Comparison of ENCODE assay signal across 24 cellular contexts in genomic region chr11:118234833-118235232, GRCh38. TPM values are rescaled to one million over a fixed set of nuclear protein-coding genes. Genes with fewer than 3 reads are reported as not detected.
A peak's percentile ranks its signal among the peaks of the same experiment; 100 is the strongest.
DNase-seq lines count a peak whose midpoint lies in the region; ATAC-seq and TF ChIP-seq lines count a peak whose summit lies in the region.
"Had no signal": no experiment of that assay in that cellular context is flagged by ENCODE, and none has a peak within 500 bp of the region (broad histone marks: within the 10 kb centered on the region; RNA-seq: fewer than 3 reads in every experiment).

No MANE protein-coding gene starts in this region.

- peaks cover 21% of the 10 kb centered on the region for H3K36me3 ChIP-seq in CD4-positive, alpha-beta memory T cell (ENCODE audit: insufficient read depth, low read length)
- H3K36me3 ChIP-seq in Karpas-422 (ENCODE audit: insufficient read depth, low read length) (no peaks in the 10 kb centered on the region), heart right ventricle (peaks cover 0 to 26% (median 0%) of the 10 kb centered on the region in 9 donors)
- H3K36me3 ChIP-seq: BE2C, SJCRH30 had no signal

- H3K27me3 ChIP-seq in CD4-positive, alpha-beta memory T cell (ENCODE audit: insufficient read depth, low read length), result no peaks in the 10 kb centered on the region
- H3K27me3 ChIP-seq in Karpas-422 (ENCODE audit: low read length), result no peaks in the 10 kb centered on the region
- no peaks in the 10 kb centered on the region for H3K27me3 ChIP-seq in heart right ventricle
- H3K27me3 ChIP-seq: SJCRH30 had no signal

- POLR2A ChIA-PET in CD4-positive, alpha-beta memory T cell (lab: Charles Lee; ENCODE audit: partially characterized antibody), result interaction anchor here (0.8 to 6.6 kb wide), 2 partner anchors 7 to 29 kb away, joined by 3 to 73 read pairs; partner anchors contain the start of gene MPZL2

- no peak overlapping the region for H3K9ac ChIP-seq in Karpas-422 (ENCODE audit: low read length)
- H3K9ac ChIP-seq: KMS-11 had no signal

- peak overlapping the region; percentile 19 for H3K4me2 ChIP-seq in Karpas-422 (ENCODE audit: low read depth, low read length, poor library complexity, severe bottlenecking)
- H3K4me2 ChIP-seq: KMS-11 had no signal

- no peaks in the 10 kb centered on the region for H3K9me2 ChIP-seq in Karpas-422 (replicated peaks; ENCODE audit: insufficient read depth, low read length)

- peaks cover 25 to 45% of the 10 kb centered on the region in 2 donors for H3K36me3 Mint-ChIP-seq in activated T-cell treated with anti-CD3 and anti-CD28 coated beads, Interleukin-2, amount 50 U/mL, for 72 hours (ENCODE audit: insufficient read depth in 2 of 2)
- peaks cover 27 to 57% of the 10 kb centered on the region in 2 donors for H3K36me3 Mint-ChIP-seq in CD4-positive, alpha-beta memory T cell

- intact Hi-C loops in CD4-positive, alpha-beta memory T cell (cut with micrococcal nuclease), result no loop called here
- intact Hi-C loops in heart right ventricle (cut with DNase I), result no loop called here

- no peaks in the 10 kb centered on the region for H3K9me3 Mint-ChIP-seq in activated T-cell treated with anti-CD3 and anti-CD28 coated beads, Interleukin-2, amount 50 U/mL, for 72 hours
- peaks cover 0 to 2% (median 0%) of the 10 kb centered on the region in 8 donors for H3K9me3 Mint-ChIP-seq in CD4-positive, alpha-beta memory T cell

- 58 to 71% methylated on average over 5 of the region's 5 CpGs for WGBS in heart right ventricle, 2 donors

- H3K27ac Mint-ChIP-seq in activated T-cell treated with anti-CD3 and anti-CD28 coated beads, Interleukin-2, amount 50 U/mL, for 72 hours, result peak overlapping the region; percentile 62
- H3K27ac Mint-ChIP-seq in CD4-positive, alpha-beta memory T cell, result peak overlapping the region in 5 of 7 donors; percentile 5 to 85 (median 45)

- H4K20me1 ChIP-seq in Karpas-422 (ENCODE audit: insufficient read depth, low read depth, low read length), result no peaks in the 10 kb centered on the region

- H3K9me3 ChIP-seq in CD4-positive, alpha-beta memory T cell (ENCODE audit: control insufficient read depth in 1 of 2, low read length in 2 of 2), result no peaks in the 10 kb centered on the region
- no peaks in the 10 kb centered on the region for H3K9me3 ChIP-seq in Karpas-422 (ENCODE audit: low read length)
- no peaks in the 10 kb centered on the region for H3K9me3 ChIP-seq in heart right ventricle
- H3K9me3 ChIP-seq: BE2C, SJCRH30 had no signal

- H3K4me3 ChIP-seq in CD4-positive, alpha-beta memory T cell (ENCODE audit: low read length in 2 of 2), result no peak overlapping the region
- H3K4me3 ChIP-seq in Karpas-422 (ENCODE audit: low read length) (no peak overlapping the region), heart right ventricle (no peak overlapping the region)
- H3K4me3 ChIP-seq: SJCRH30 had no signal

- no peak overlapping the region for H3K27ac ChIP-seq in CD4-positive, alpha-beta memory T cell (ENCODE audit: low read depth, low read length)
- peak overlapping the region; percentile 45; the same call in 1 of the 2 replicates for H3K27ac ChIP-seq in Karpas-422 (ENCODE audit: low read length)
- H3K27ac ChIP-seq in heart right ventricle, result peak overlapping the region in 6 of 10 donors; percentile 11 to 82 (median 71)
- H3K27ac ChIP-seq: KMS-11, SJCRH30 had no signal

- no peak for ATAC-seq in activated T-cell treated with anti-CD3 and anti-CD28 coated beads, Interleukin-2, amount 50 U/mL, for 72 hours (replicated peaks in 1 of 2)
- ATAC-seq in heart right ventricle (peak; percentile 34 to 87 (median 78)), GM19351 (IDR thresholded peaks at IDR 0.05; ENCODE audit: unreplicated experiment) (no peak)
- ATAC-seq: Panc1 had no signal

- peaks cover 41% of the 10 kb centered on the region for H3K4me1 Mint-ChIP-seq in activated T-cell treated with anti-CD3 and anti-CD28 coated beads, Interleukin-2, amount 50 U/mL, for 72 hours (ENCODE audit: low read depth)
- H3K4me1 Mint-ChIP-seq in CD4-positive, alpha-beta memory T cell, result peaks cover 22 to 33% (median 26%) of the 10 kb centered on the region in 4 donors

- peaks cover 41% of the 10 kb centered on the region for H3K4me1 ChIP-seq in CD4-positive, alpha-beta memory T cell (ENCODE audit: insufficient read depth, low read length)
- peaks cover 28% of the 10 kb centered on the region for H3K4me1 ChIP-seq in Karpas-422 (ENCODE audit: low read length)
- peaks cover 0 to 49% (median 5%) of the 10 kb centered on the region in 9 donors for H3K4me1 ChIP-seq in heart right ventricle
- H3K4me1 ChIP-seq: BE2C, SJCRH30 had no signal

- no peak for DNase-seq in activated T-cell treated with anti-CD3 and anti-CD28 coated beads, Interleukin-2, amount 50 U/mL, for 72 hours
- DNase-seq in activated T-cell treated with anti-CD3 and anti-CD28 coated beads, Interleukin-2, amount 50 U/mL, for 48 hours, result no peak
- DNase-seq in CD4-positive, alpha-beta memory T cell, result no peak
- DNase-seq in Karpas-422 (no peak), heart right ventricle (peak in 1 of 2 donors; percentile 16), NCI-H345 treated with DMSO at 0.1 percent for 48 hours (lab: John Stamatoyannopoulos, UW; ENCODE audit: unreplicated experiment) (no peak), HPDE6-E6E7 (ENCODE audit: extremely low spot score) (no peak)
- DNase-seq: BE2C; DMS 273 treated with DMSO at 0.1 percent for 48 hours; DMS79 treated with DMSO at 0.1 percent for 48 hours; H7; IMR-90; NCI-H1105; NCI-H146; NCI-H2029; NCI-H2227 treated with DMSO at 0.1 percent for 48 hours; NCI-H524; NCI-H774; NK-92 treated with Interleukin-12 subunit alpha and Interleukin-12 subunit beta, amount 100 ng/mL, for 24 hours; SJCRH30 had no signal

- no peaks in the 10 kb centered on the region for H3K27me3 Mint-ChIP-seq in activated T-cell treated with anti-CD3 and anti-CD28 coated beads, Interleukin-2, amount 50 U/mL, for 72 hours (ENCODE audit: low read depth)
- H3K27me3 Mint-ChIP-seq in CD4-positive, alpha-beta memory T cell, result no peaks in the 10 kb centered on the region

- CTCF ChIA-PET in CD4-positive, alpha-beta memory T cell (lab: Charles Lee; ENCODE audit: partially characterized antibody), result no interaction called here

- peak overlapping the region in 1 of 2 donors; percentile 34 for H3K4me3 Mint-ChIP-seq in activated T-cell treated with anti-CD3 and anti-CD28 coated beads, Interleukin-2, amount 50 U/mL, for 72 hours
- H3K4me3 Mint-ChIP-seq in CD4-positive, alpha-beta memory T cell, result no peak overlapping the region

- no peaks in the 10 kb centered on the region for H3K79me2 ChIP-seq in Karpas-422 (ENCODE audit: low read length)

- H2AFZ ChIP-seq in Karpas-422 (ENCODE audit: low read length), result no peak overlapping the region

- no peak for TF ChIP-seq CTCF in heart right ventricle (IDR thresholded peaks at IDR 0.05)

RNA-seq across cellular contexts. Expression of gene JAML, which starts 10.0 kb away (rescaled TPM):
- 100 to 1,000 TPM; 272 to 369 TPM for total RNA-seq in activated T-cell treated with anti-CD3 and anti-CD28 coated beads, Interleukin-2, amount 50 U/mL, for 72 hours
- 100 to 1,000 TPM; 115 to 116 TPM for total RNA-seq in CD4-positive, alpha-beta memory T cell
- polyA plus RNA-seq in CD4-positive, alpha-beta memory T cell, result 100 to 1,000 TPM; 169 to 194 TPM
- 5.4 and 9.1 TPM in 2 replicates for total RNA-seq in Karpas-422 (2014; rRNA removed; shearing (Covaris generic); ENCODE audit: low replicate concordance)
- total RNA-seq in heart right ventricle, result 10 to 100 TPM in 1 of 10 donors, 1 to 10 TPM in 8, under 1 TPM in 1; 0.50 to 19.5 (median 2.1) TPM
- polyA plus RNA-seq in heart right ventricle, result 1 to 10 TPM; 1.2 to 2.3 TPM
- total RNA-seq: A673, H7, IMR-90, SJCRH30 had no signal
- polyA plus RNA-seq: IMR-90 had no signal

RNA-seq across cellular contexts. Expression of gene MPZL3, which starts 17.3 kb away (rescaled TPM):
- 10 to 100 TPM; 71.3 to 76.3 TPM for total RNA-seq in activated T-cell treated with anti-CD3 and anti-CD28 coated beads, Interleukin-2, amount 50 U/mL, for 72 hours
- 10 to 100 TPM; 29.9 to 32.0 TPM for total RNA-seq in CD4-positive, alpha-beta memory T cell
- 10 to 100 TPM; 12.3 to 12.6 TPM for polyA plus RNA-seq in CD4-positive, alpha-beta memory T cell
- total RNA-seq in Karpas-422 (2014; rRNA removed; shearing (Covaris generic); ENCODE audit: low replicate concordance), result 2.7 and 7.0 TPM in 2 replicates
- total RNA-seq in heart right ventricle, result 1 to 10 TPM; 1.9 to 4.2 (median 2.7) TPM
- polyA plus RNA-seq in heart right ventricle, result 1 to 10 TPM; 1.7 to 2.3 TPM

RNA-seq across cellular contexts. Expression of gene MPZL2, which starts 29.3 kb away (rescaled TPM):
- 10 to 100 TPM; 10.1 to 12.9 TPM for total RNA-seq in activated T-cell treated with anti-CD3 and anti-CD28 coated beads, Interleukin-2, amount 50 U/mL, for 72 hours
- total RNA-seq in CD4-positive, alpha-beta memory T cell, result 1 to 10 TPM; 2.9 to 3.7 TPM
- polyA plus RNA-seq in CD4-positive, alpha-beta memory T cell, result 1 to 10 TPM in 1 of 2 donors, under 1 TPM in 1; 0.64 to 4.2 TPM
- total RNA-seq in Karpas-422 (2014; rRNA removed; shearing (Covaris generic); ENCODE audit: low replicate concordance), result not detected in 2 replicates
- 10 to 100 TPM in 8 of 10 donors, 1 to 10 TPM in 2; 4.0 to 23.4 (median 13.0) TPM for total RNA-seq in heart right ventricle
- polyA plus RNA-seq in heart right ventricle, result 1 to 10 TPM; 8.7 to 8.8 TPM
- total RNA-seq: A673, IMR-90, SJCRH30 had no signal
- polyA plus RNA-seq: IMR-90 had no signal

RNA-seq across cellular contexts. Expression of gene SCN2B, which starts 58.4 kb away (rescaled TPM):
- total RNA-seq in activated T-cell treated with anti-CD3 and anti-CD28 coated beads, Interleukin-2, amount 50 U/mL, for 72 hours, result not detected
- not detected for total RNA-seq in CD4-positive, alpha-beta memory T cell
- not detected for polyA plus RNA-seq in CD4-positive, alpha-beta memory T cell
- total RNA-seq in Karpas-422 (2014; rRNA removed; shearing (Covaris generic); ENCODE audit: low replicate concordance), result 0.25 TPM in 1 of 2 replicates, not detected in the other
- total RNA-seq in heart right ventricle, result 10 to 100 TPM in 8 of 10 donors, 1 to 10 TPM in 2; 5.3 to 26.7 (median 20.9) TPM
- 1 to 10 TPM; 2.9 to 6.6 TPM for polyA plus RNA-seq in heart right ventricle
- total RNA-seq: A673, SJCRH30 had no signal

Comparison
In these comparisons a context has a peak if more than half of its experiments do, and no peak if none do; other contexts are left out.
1. ATAC-seq: peak in heart right ventricle (8 of 8); none in activated T-cell treated with anti-CD3 and anti-CD28 coated beads, Interleukin-2, amount 50 U/mL, for 72 hours (0 of 2) and GM19351 (single experiment).
2. RNA of gene JAML, which starts 10.0 kb away (total RNA-seq): 272 to 369 TPM in activated T-cell treated with anti-CD3 and anti-CD28 coated beads, Interleukin-2, amount 50 U/mL, for 72 hours and 115 to 116 TPM in CD4-positive, alpha-beta memory T cell; 5.4 to 9.1 TPM in Karpas-422 and 0.50 to 19.5 TPM in heart right ventricle; every median in the first group is over 4 times any median in the second.